12 cellular contexts compared by ENCODE assay signal in the genomic region with DNA sequence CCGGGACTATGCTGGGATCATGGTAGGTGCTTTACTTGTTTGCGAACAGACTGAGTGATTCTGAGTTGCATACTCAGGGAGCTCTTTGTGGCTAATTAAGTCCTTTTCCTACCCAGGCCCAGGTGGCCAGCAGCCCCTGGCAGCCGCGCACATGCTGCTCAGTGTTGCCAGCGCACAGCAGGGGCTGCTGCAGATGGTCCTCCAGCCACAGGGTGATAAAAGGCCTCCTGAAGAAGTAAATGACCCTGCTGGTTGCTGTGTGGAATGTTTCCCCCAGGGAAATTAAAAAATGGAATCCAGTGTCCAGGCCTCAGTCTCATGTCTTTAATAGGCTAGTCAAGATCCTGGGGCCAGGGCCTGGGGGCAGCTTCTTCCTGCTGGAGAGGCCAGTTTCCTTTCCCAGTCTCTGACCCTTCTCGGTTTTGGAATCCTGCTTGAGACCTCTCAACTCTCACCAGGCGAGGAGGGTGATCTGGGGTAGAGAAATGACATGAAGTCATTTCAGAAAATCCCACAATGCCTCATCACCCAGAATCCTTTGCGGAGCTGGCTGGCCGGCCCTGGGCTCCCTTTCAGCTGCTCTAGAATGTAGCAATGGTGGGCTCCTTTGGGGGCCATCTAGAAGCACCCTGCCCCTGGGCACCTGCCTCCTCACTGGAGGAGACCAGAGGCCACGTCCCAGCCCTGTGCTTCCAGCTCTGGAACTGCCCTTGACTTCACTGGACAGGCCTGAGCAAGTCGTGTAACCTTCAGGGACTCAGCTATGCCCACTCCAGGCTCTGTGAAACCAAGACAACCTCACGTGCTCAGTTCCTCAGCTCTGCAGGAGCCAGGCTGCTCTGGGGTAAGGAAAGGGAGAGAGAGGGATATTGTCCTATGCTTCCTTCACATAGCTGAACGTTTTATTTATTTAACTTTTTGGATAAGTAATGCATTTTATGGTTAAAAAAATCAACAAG.
DNase-seq lines count a peak whose midpoint lies in the region; ATAC-seq and TF ChIP-seq lines count a peak whose summit lies in the region.
"Had no signal": no experiment of that assay in that cellular context is flagged by ENCODE, and none has a peak within 500 bp of the region (broad histone marks: within the 10 kb centered on the region; RNA-seq: fewer than 3 reads in every experiment).

No MANE protein-coding gene starts in this region.

- H3K27me3 Mint-ChIP-seq in WTC11 (ENCODE audit: low read depth): no peaks in the 10 kb centered on the region; the same call in 1 of the 2 replicates

- POLR2A ChIA-PET in WTC11 (lab: Charles Lee): no interaction called here

- H3K27ac ChIP-seq in psoas muscle: peak overlapping the region; percentile 26
- H3K27ac ChIP-seq: parathyroid adenoma had no signal

- no peaks in the 10 kb centered on the region for H3K27me3 ChIP-seq in psoas muscle (ENCODE audit: insufficient read depth in 3 of 3, low read length in 2 of 3)

- peak; percentile 84 for DNase-seq in ELF-1 (ENCODE audit: low read depth, low spot score)
- peak; percentile 83 for DNase-seq in NCI-H2107 treated with DMSO at 0.1 percent for 48 hours (lab: John Stamatoyannopoulos, UW; ENCODE audit: unreplicated experiment)
- DNase-seq in cerebellar nuclear complex (lab: John Stamatoyannopoulos, UW): peak; percentile 5 to 70
- DNase-seq in psoas muscle: no peak
- DNase-seq in WTC11 (ENCODE audit: low spot score): no peak
- DNase-seq: activated naive CD4-positive, alpha-beta T cell treated with anti-CD3 and anti-CD28 coated beads for 36 hours; DND-41; immature natural killer cell had no signal

- no peak for ATAC-seq in psoas muscle
- ATAC-seq in GM18873 (IDR thresholded peaks at IDR 0.05; ENCODE audit: low FRiP score, unreplicated experiment): no peak
- ATAC-seq in GM18907 (IDR thresholded peaks at IDR 0.05; ENCODE audit: unreplicated experiment): no peak
- ATAC-seq in GM18505 (IDR thresholded peaks at IDR 0.05; ENCODE audit: unreplicated experiment): no peak
- ATAC-seq in WTC11: no peak

- CTCF ChIA-PET in WTC11 (lab: Charles Lee): interaction anchor here (1.1 to 4.6 kb wide), 5 partner anchors 10 to 281 kb away, joined by 5 to 27 read pairs (median 6); no protein-coding TSS in a partner anchor

- WGBS in psoas muscle, 3 donors: 73 to 80% (median 74%) methylated on average over 13 of the region's 13 CpGs

- peaks cover 53% of the 10 kb centered on the region for H3K4me1 Mint-ChIP-seq in WTC11

- no peak overlapping the region for H3K4me3 ChIP-seq in psoas muscle

- peaks cover 14% of the 10 kb centered on the region for H3K4me1 ChIP-seq in psoas muscle
- H3K4me1 ChIP-seq: parathyroid adenoma had no signal

- H3K9me3 Mint-ChIP-seq in WTC11: peaks cover 14% of the 10 kb centered on the region

- TF ChIP-seq CTCF in psoas muscle (IDR thresholded peaks at IDR 0.05): no peak
- TF ChIP-seq CTCF in WTC11 (IDR thresholded peaks at IDR 0.05): no peak

- H3K36me3 ChIP-seq in psoas muscle (ENCODE audit: insufficient read depth in 1 of 2, low read depth in 1 of 2): no peaks in the 10 kb centered on the region

- H3K36me3 Mint-ChIP-seq in WTC11: peaks cover 8% of the 10 kb centered on the region
- H3K36me3 Mint-ChIP-seq: immature natural killer cell had no signal

- no peak for TF ChIP-seq POLR2A in GM18505 (IDR thresholded peaks at IDR 0.05; ENCODE audit: borderline replicate concordance, extremely low read depth, insufficient read depth, insufficient read length)

- no peak overlapping the region for H3K27ac Mint-ChIP-seq in WTC11
- H3K27ac Mint-ChIP-seq: activated naive CD4-positive, alpha-beta T cell treated with anti-CD3 and anti-CD28 coated beads for 36 hours had no signal

- H3K4me3 Mint-ChIP-seq in WTC11: no peak overlapping the region
- H3K4me3 Mint-ChIP-seq: activated naive CD4-positive, alpha-beta T cell treated with anti-CD3 and anti-CD28 coated beads for 36 hours; immature natural killer cell had no signal

- intact Hi-C loops in psoas muscle (cut with DNase I): loop anchor here in 1 of 2 donors (5.0 kb wide), 2 partner anchors 77 to 282 kb away; no protein-coding TSS in a partner anchor

- H3K9me3 ChIP-seq in psoas muscle: no peaks in the 10 kb centered on the region

TF ChIP-seq in WTC11, 78 proteins besides CTCF, POLR2A, EP300 and RAD21:
- TF ChIP-seq E2F5 (CRISPR knock-in tag; IDR thresholded peaks at IDR 0.05) (no peak), ZNF281 (CRISPR knock-in tag; IDR thresholded peaks at IDR 0.05) (no peak), CREB1 (CRISPR knock-in tag; IDR thresholded peaks at IDR 0.05) (no peak), SOX15 (CRISPR knock-in tag; IDR thresholded peaks at IDR 0.05) (no peak)

Comparison
In these comparisons a context has a peak if more than half of its experiments do, and no peak if none do; other contexts are left out.
1. DNase-seq: peak in ELF-1 (single experiment), NCI-H2107 treated with DMSO at 0.1 percent for 48 hours (single experiment) and cerebellar nuclear complex (2 of 2); none in psoas muscle (0 of 2) and WTC11 (single experiment).